Comparison of ENCODE assay signal across 19 cellular contexts in the genomic region with DNA sequence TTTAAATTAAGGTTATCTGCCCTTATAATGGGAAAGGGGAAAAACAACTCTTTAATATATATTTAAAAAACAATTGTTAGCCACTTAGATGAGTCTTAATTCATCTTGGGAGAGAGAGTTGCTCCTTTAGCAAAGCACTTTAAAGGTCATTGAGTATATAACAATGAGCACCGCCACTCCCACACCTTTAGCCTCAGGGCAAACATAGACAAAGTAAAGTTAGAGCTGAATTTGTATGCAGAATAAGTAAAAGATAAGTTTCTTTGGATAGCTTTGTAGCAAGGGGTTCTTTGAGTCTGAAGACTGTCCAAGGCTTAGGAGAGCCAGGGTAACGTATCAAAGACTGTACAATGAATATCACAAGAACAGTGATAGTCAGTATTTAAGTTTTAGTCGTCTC.
"Had no signal": no experiment of that assay in that cellular context is flagged by ENCODE, and none has a peak within 500 bp of the region (broad histone marks: within the 10 kb centered on the region; RNA-seq: fewer than 3 reads in every experiment).

No MANE protein-coding gene starts in this region.

- H3K4me3 ChIP-seq: mucosa of descending colon, ovary, right atrium auricular region, sigmoid colon, skin epidermis, stomach had no signal

- H3K27me3 Mint-ChIP-seq: effector memory CD8-positive, alpha-beta T cell; naive thymus-derived CD8-positive, alpha-beta T cell; stimulated activated naive B cell treated with anti-CD40 and anti-IgM and Interleukin-4, amounts not matched to agents 10 μg/mL and 1 μg/mL and 100 μg/mL, for 72 hours had no signal

- H3K4me3 Mint-ChIP-seq: effector memory CD8-positive, alpha-beta T cell; naive thymus-derived CD8-positive, alpha-beta T cell; stimulated activated naive B cell treated with anti-CD40 and anti-IgM and Interleukin-4, amounts not matched to agents 10 μg/mL and 1 μg/mL and 100 μg/mL, for 72 hours had no signal

- H3K27ac ChIP-seq: neutrophil, ovary, right atrium auricular region, sigmoid colon, skin epidermis, stomach had no signal

- H3K4me1 ChIP-seq: right atrium auricular region, sigmoid colon, stomach had no signal

- H3K4me1 Mint-ChIP-seq: naive thymus-derived CD8-positive, alpha-beta T cell; stimulated activated naive B cell treated with anti-CD40 and anti-IgM and Interleukin-4, amounts not matched to agents 10 μg/mL and 1 μg/mL and 100 μg/mL, for 72 hours had no signal

- DNase-seq: effector memory CD8-positive, alpha-beta T cell; erythroblast; foreskin melanocyte; head of caudate nucleus; hippocampal formation; kidney glomerular epithelial cell; mammary epithelial cell; mucosa of descending colon; naive thymus-derived CD8-positive, alpha-beta T cell; ovary; sigmoid colon; stimulated activated CD4-positive, alpha-beta T cell treated with anti-CD3 and anti-CD28 coated beads, Interleukin-2, amount 100 ng/mL, for 24 hours; stimulated activated CD4-positive, alpha-beta T cell treated with anti-CD3 and anti-CD28 coated beads, Interleukin-4, amount 100 ng/mL, for 4 hours; stimulated activated naive B cell treated with anti-CD40 and anti-IgM and Interleukin-4, amounts not matched to agents 10 μg/mL and 1 μg/mL and 100 μg/mL, for 72 hours; stomach; trophoblast cell had no signal

- ATAC-seq: effector memory CD8-positive, alpha-beta T cell; mucosa of descending colon; naive thymus-derived CD8-positive, alpha-beta T cell; stimulated activated naive B cell treated with anti-CD40 and anti-IgM and Interleukin-4, amounts not matched to agents 10 μg/mL and 1 μg/mL and 100 μg/mL, for 72 hours had no signal

- H3K27me3 ChIP-seq: neutrophil, ovary, right atrium auricular region, sigmoid colon, stomach had no signal

- H3K36me3 Mint-ChIP-seq: naive thymus-derived CD8-positive, alpha-beta T cell; stimulated activated naive B cell treated with anti-CD40 and anti-IgM and Interleukin-4, amounts not matched to agents 10 μg/mL and 1 μg/mL and 100 μg/mL, for 72 hours had no signal

- H3K36me3 ChIP-seq: neutrophil, ovary, right atrium auricular region, sigmoid colon, stomach had no signal

- H3K9me3 ChIP-seq: neutrophil, ovary, right atrium auricular region, sigmoid colon had no signal

- H3K27ac Mint-ChIP-seq: effector memory CD8-positive, alpha-beta T cell; naive thymus-derived CD8-positive, alpha-beta T cell; stimulated activated naive B cell treated with anti-CD40 and anti-IgM and Interleukin-4, amounts not matched to agents 10 μg/mL and 1 μg/mL and 100 μg/mL, for 72 hours had no signal
